In genomic region chr13:26498524-26499208, GRCh38 we compare ENCODE assay signal across 11 cellular contexts. TPM values are rescaled to one million over a fixed set of nuclear protein-coding genes. Genes with fewer than 3 reads are reported as not detected.
DNase-seq lines count a peak whose midpoint lies in the region; ATAC-seq and TF ChIP-seq lines count a peak whose summit lies in the region.
"Had no signal": no experiment of that assay in that cellular context is flagged by ENCODE, and none has a peak within 500 bp of the region (broad histone marks: within the 10 kb centered on the region; RNA-seq: fewer than 3 reads in every experiment).

No MANE protein-coding gene starts in this region.

- peak overlapping the region; percentile 8 for H2AK5ac ChIP-seq in IMR-90 (ENCODE audit: low read depth, low read length)

- peak overlapping the region; percentile 80 for H2BK120ac ChIP-seq in IMR-90 (ENCODE audit: low read depth, low read length)

- CTCF ChIA-PET in IMR-90 (lab: Yijun Ruan, JAX), result interaction anchor here (1.7 to 1.9 kb wide), 2 partner anchors 200 to 314 kb away, joined by 5 to 6 read pairs; no protein-coding TSS in a partner anchor

- peak overlapping the region; percentile 32; the same call in 2 of the 3 replicates for H2BK15ac ChIP-seq in IMR-90 (ENCODE audit: low read depth, low read length)

- peak overlapping the region; percentile 8; the same call in 1 of the 2 replicates for H4K91ac ChIP-seq in IMR-90 (ENCODE audit: insufficient read depth, low read depth, low read length)

- no peaks in the 10 kb centered on the region for H3K9me3 ChIP-seq in IMR-90 (ENCODE audit: control insufficient read depth, insufficient read depth, low read length)
- no peaks in the 10 kb centered on the region for H3K9me3 ChIP-seq in neural progenitor cell (ENCODE audit: low read depth)

- H3K27me3 Mint-ChIP-seq in neural progenitor cell (ENCODE audit: insufficient read depth, low read depth), result no peaks in the 10 kb centered on the region

- dilution Hi-C loops in IMR-90 (cut with HindIII; ENCODE audit: low sequenced_read_pairs, unreplicated experiment), result no loop called here

- no peaks in the 10 kb centered on the region for H3K79me2 ChIP-seq in neural progenitor cell (ENCODE audit: low read depth)

- no peaks in the 10 kb centered on the region for H3K36me3 Mint-ChIP-seq in neural progenitor cell

- intact Hi-C loops in IMR-90 (cut with micrococcal nuclease), result loop anchor here (5.0 to 10.0 kb wide), 3 partner anchors 59 to 244 kb away; partner anchors contain the start of genes CDK8 and WASF3

- H3K9ac ChIP-seq in IMR-90 (ENCODE audit: low read depth, low read length) (no peak overlapping the region), neural progenitor cell (no peak overlapping the region)

- H3K14ac ChIP-seq in IMR-90 (replicated peaks; ENCODE audit: low read depth, low read length), result 0 out of 2 replicates have a peak overlapping the region, but pooled peaks have one; percentile 10

- peaks cover 18% of the 10 kb centered on the region for H3K9me1 ChIP-seq in IMR-90 (ENCODE audit: insufficient read depth, low read length)

- H3K27ac ChIP-seq in IMR-90 (ENCODE audit: insufficient read depth, low read length) (peak overlapping the region; percentile 51), neural progenitor cell (no peak overlapping the region)

- peaks cover 5% of the 10 kb centered on the region for H3F3A ChIP-seq in neural progenitor cell (ENCODE audit: low read depth)

- H3K4me2 ChIP-seq in IMR-90 (ENCODE audit: low read depth, low read length) (no peak overlapping the region), neural progenitor cell (no peak overlapping the region)

- H3K79me1 ChIP-seq in IMR-90 (ENCODE audit: low read depth in 1 of 2, low read length in 2 of 2), result no peaks in the 10 kb centered on the region

- TF ChIP-seq CTCF in IMR-90 (conservative IDR thresholded peaks at IDR 0.05; ENCODE audit: low read depth, low read length), result no peak
- TF ChIP-seq CTCF in neural progenitor cell (IDR thresholded peaks at IDR 0.05), result no peak
- no peak for TF ChIP-seq CTCF in GM13976 (IDR thresholded peaks at IDR 0.05; ENCODE audit: borderline replicate concordance, control extremely low read depth, extremely low read depth, insufficient read depth, missing control alignments)

- H2BK20ac ChIP-seq in IMR-90 (ENCODE audit: low read depth, low read length), result peak overlapping the region; percentile 67; the same call in 1 of the 2 replicates

- no peak for TF ChIP-seq POLR2A in IMR-90 (IDR thresholded peaks at IDR 0.05; ENCODE audit: low read depth, low read length)

- 42% methylated on average over 2 of the region's 15 CpGs; no CpG with 5 or more reads in 1 of the 2 experiments for WGBS in IMR-90 (ENCODE audit: extremely low coverage in 2 of 2, insufficient read length in 1 of 2), 2 experiments

- no peaks in the 10 kb centered on the region for H3K9me3 Mint-ChIP-seq in neural progenitor cell

- no peaks in the 10 kb centered on the region; the same call in 1 of the 2 replicates for H3K27me3 ChIP-seq in IMR-90 (ENCODE audit: control insufficient read depth, insufficient read depth, low read length)
- no peaks in the 10 kb centered on the region for H3K27me3 ChIP-seq in neural progenitor cell

- H3K23ac ChIP-seq in IMR-90 (ENCODE audit: low read depth, low read length), result no peak overlapping the region

- in situ Hi-C loops in IMR-90 (cut with MboI; ENCODE audit: low sequenced_read_pairs), result no loop called here
- in situ Hi-C loops in GM13976 (cut with MboI; ENCODE audit: low sequenced_read_pairs, unreplicated experiment), result no loop called here

- H2BK5ac ChIP-seq in IMR-90 (ENCODE audit: low read depth, low read length, poor library complexity, severe bottlenecking), result peak overlapping the region; percentile 68

- H4K5ac ChIP-seq in IMR-90 (ENCODE audit: low read depth, low read length), result no peak overlapping the region

- no peak overlapping the region; the same call in 1 of the 2 replicates for H3K56ac ChIP-seq in IMR-90 (ENCODE audit: extremely low read depth, insufficient read depth, low read length)

- POLR2A ChIA-PET in IMR-90 (lab: Charles Lee; ENCODE audit: unreplicated experiment), result no interaction called here

- peak overlapping the region in 1 of 2 experiments; percentile 76; a peak in 2 of 4 replicates for H4K8ac ChIP-seq in IMR-90 (ENCODE audit: low read depth in 2 of 2, low read length in 2 of 2)

- DNase-seq in Daoy (ENCODE audit: low read depth) (peak; percentile 9), IMR-90 (peak; percentile 43), dermis blood vessel endothelial cell (peak; percentile 34), neural progenitor cell (ENCODE audit: low spot score) (no peak), GM13976 (ENCODE audit: low spot score) (no peak), hypothalamus (lab: John Stamatoyannopoulos, UW) (no peak)
- DNase-seq in activated CD4-positive, alpha-beta T cell treated with anti-CD3 and anti-CD28 coated beads for 48 hours, result no peak
- DNase-seq: activated CD4-positive, alpha-beta T cell treated with anti-CD3 and anti-CD28 coated beads for 4 hours; KBM-7; NCI-H2029 treated with DMSO at 0.1 percent for 48 hours had no signal

- H4K20me1 ChIP-seq in IMR-90 (ENCODE audit: insufficient read depth, low read length), result no peaks in the 10 kb centered on the region
- no peaks in the 10 kb centered on the region for H4K20me1 ChIP-seq in neural progenitor cell (ENCODE audit: low read depth)

- no peak overlapping the region for H3K4me3 Mint-ChIP-seq in neural progenitor cell

- no peak for TF ChIP-seq RAD21 in IMR-90 (IDR thresholded peaks at IDR 0.05; ENCODE audit: low read length)

- peak overlapping the region; percentile 68 for H3K4ac ChIP-seq in IMR-90 (ENCODE audit: low read depth, low read length)

- H3K4me1 ChIP-seq in IMR-90 (ENCODE audit: control insufficient read depth, insufficient read depth, low read length) (peaks cover 22% of the 10 kb centered on the region), neural progenitor cell (peaks cover 22% of the 10 kb centered on the region)

- peaks cover 6% of the 10 kb centered on the region for H3K4me1 Mint-ChIP-seq in neural progenitor cell

- H2AFZ ChIP-seq in IMR-90 (replicated peaks; ENCODE audit: low read length, poor library complexity) (peak overlapping the region; percentile 83), neural progenitor cell (replicated peaks) (peak overlapping the region; percentile 23)

- peak overlapping the region; percentile 1; the same call in 1 of the 2 replicates for H3K18ac ChIP-seq in IMR-90 (ENCODE audit: low read depth, low read length)

- H3K36me3 ChIP-seq in IMR-90 (ENCODE audit: control insufficient read depth, insufficient read depth, low read length) (no peaks in the 10 kb centered on the region), neural progenitor cell (no peaks in the 10 kb centered on the region)

- BruUV-seq in IMR-90 (replicated peaks; lab: Mats Ljungman, UMichigan), result no TSS peak

- no peak overlapping the region for H3K27ac Mint-ChIP-seq in neural progenitor cell

- H2AK9ac ChIP-seq in IMR-90 (replicated peaks; ENCODE audit: low read depth, low read length, poor library complexity), result peak overlapping the region; percentile 20

- ATAC-seq in IMR-90 (ENCODE audit: low read depth), result peak; percentile 19; the same call in 1 of the 2 replicates

- H3K4me3 ChIP-seq in IMR-90 (ENCODE audit: insufficient read depth, low read depth, low read length), result no peak overlapping the region
- H3K4me3 ChIP-seq in neural progenitor cell, result no peak overlapping the region

TF ChIP-seq in IMR-90, 13 proteins besides CTCF, POLR2A, EP300 and RAD21:
- TF ChIP-seq MXI1 (IDR thresholded peaks at IDR 0.05; ENCODE audit: borderline replicate concordance, low read depth, low read length), result no peak
- TF ChIP-seq MAFK (IDR thresholded peaks at IDR 0.05; ENCODE audit: low read depth, low read length), result no peak; the same call in 1 of the 2 replicates
- TF ChIP-seq FOS (IDR thresholded peaks at IDR 0.05; ENCODE audit: low read depth, low read length), result 0 out of 2 replicates have a peak, but pooled peaks have one; percentile 18
- TF ChIP-seq RFX5 (IDR thresholded peaks at IDR 0.05; ENCODE audit: low read depth, low read length), result no peak
- TF ChIP-seq RCOR1 (IDR thresholded peaks at IDR 0.05; ENCODE audit: insufficient replicate concordance, low read length), result no peak
- TF ChIP-seq SMC3 (IDR thresholded peaks at IDR 0.05; ENCODE audit: low read depth, low read length), result no peak

RNA-seq across cellular contexts. Expression of gene WASF3, which starts 58.8 kb away (rescaled TPM):
- 4.4 and 5.6 TPM in 2 replicates for total RNA-seq in Daoy (2014; rRNA removed; shearing (Covaris generic))
- total RNA-seq in IMR-90 (2012; rRNA removed), result 4.3 and 5.8 TPM in 2 replicates
- polyA plus RNA-seq in IMR-90 (2012; rRNA removed), result 10.5 and 11.4 TPM in 2 replicates
- polyA plus RNA-seq in IMR-90 (2012; cell fraction: cytosol; rRNA removed), result 5.8 and 6.7 TPM in 2 replicates
- 13.3 and 26.5 TPM in 2 replicates for polyA plus RNA-seq in IMR-90 (2012; cell fraction: nucleus; rRNA removed; ENCODE audit: low replicate concordance)
- 19.4 and 35.9 TPM in 2 replicates for total RNA-seq in dermis blood vessel endothelial cell
- 89.2 and 106 TPM in 2 replicates for total RNA-seq in neural progenitor cell (ENCODE audit: low replicate concordance)
- total RNA-seq: T-helper 1 cell treated with Interleukin-12 subunit alpha and Interleukin-12 subunit beta and Interleukin-4 antibody, amounts not matched to agents 30 ng/mL and 1 ng/mL, for 36 hours had no signal

Comparison
In these comparisons a context has a peak if more than half of its experiments do, and no peak if none do; other contexts are left out.
1. DNase-seq: peak in Daoy (single experiment), IMR-90 (single experiment) and dermis blood vessel endothelial cell (single experiment); none in neural progenitor cell (single experiment), GM13976 (single experiment), hypothalamus (0 of 51) and activated CD4-positive, alpha-beta T cell treated with anti-CD3 and anti-CD28 coated beads for 48 hours (single experiment).